25 cellular contexts compared by ENCODE assay signal in genomic region chrX:11566814-11567213, GRCh38.
"Had no signal": no experiment of that assay in that cellular context is flagged by ENCODE, and none has a peak within 500 bp of the region (broad histone marks: within the 10 kb centered on the region; RNA-seq: fewer than 3 reads in every experiment).

No MANE protein-coding gene starts in this region.

- H3K4me1 ChIP-seq: adrenal gland, body of pancreas had no signal

- H3K9me3 ChIP-seq: adrenal gland, body of pancreas, SK-N-SH had no signal

- DNase-seq: activated CD4-positive, alpha-beta memory T cell treated with anti-CD3 and anti-CD28 coated beads for 36 hours; activated CD4-positive, alpha-beta T cell treated with anti-CD3 and anti-CD28 coated beads, Interleukin-2, amount 10 ng/mL, durations not matched to agents 7 days and 5 days; activated CD4-positive, CD25-positive, alpha-beta regulatory T cell; activated gamma-delta T cell; activated naive CD4-positive, alpha-beta T cell treated with anti-CD3 and anti-CD28 coated beads, Interleukin-2, amount 10 ng/mL, durations not matched to agents 7 days and 5 days; activated naive CD8-positive, alpha-beta T cell treated with anti-CD3 and anti-CD28 coated beads for 36 hours; activated T-cell treated with anti-CD3 and anti-CD28 coated beads for 4 hours; activated T-cell treated with anti-CD3 and anti-CD28 coated beads, Interleukin-2, amount 50 U/mL, for 48 hours; adrenal gland; anterior cingulate cortex; body of pancreas; central memory CD4-positive, alpha-beta T cell; NCI-H1105; NCI-H1436; NCI-H187; NCI-H2081 treated with DMSO at 0.1 percent for 48 hours; NCI-H345; NCI-H510A; NCI-H526 treated with DMSO at 0.1 percent for 48 hours; NCI-H82; SK-N-SH; T-helper 1 cell had no signal

- H3K27me3 ChIP-seq: adrenal gland, body of pancreas had no signal

- H3K4me2 ChIP-seq: SK-N-SH had no signal

- H3K9ac ChIP-seq: SK-N-SH had no signal

- FAIRE-seq: bronchial epithelial cell had no signal

- ATAC-seq: activated T-helper 17 cell treated with anti-CD3 and anti-CD28 coated beads, Interleukin-2, amount 50 U/mL, for 72 hours; body of pancreas had no signal

- H3K36me3 ChIP-seq: adrenal gland had no signal

- H3K27ac ChIP-seq: adrenal gland, body of pancreas, VCaP had no signal

- H3K4me3 ChIP-seq: adrenal gland, body of pancreas had no signal
